In genomic region chr13:35884211-35884610, GRCh38 we compare ENCODE assay signal across 26 cellular contexts.
"Had no signal": no experiment of that assay in that cellular context is flagged by ENCODE, and none has a peak within 500 bp of the region (broad histone marks: within the 10 kb centered on the region; RNA-seq: fewer than 3 reads in every experiment).

No MANE protein-coding gene starts in this region.

- H3K4me3 ChIP-seq: adrenal gland, breast epithelium, Peyer's patch, SJSA1 had no signal

- H3K9me3 Mint-ChIP-seq: activated naive CD8-positive, alpha-beta T cell treated with anti-CD3 and anti-CD28 coated beads for 36 hours; activated T-helper 2 cell treated with anti-CD3 and anti-CD28 coated beads, Interferon-gamma antibody, Interleukin-2, Interleukin-4, amounts not matched to agents 10 μg/mL and 5 μg/mL and 100 μg/mL, durations not matched to agents 14 hours and 24 hours and 36 hours had no signal

- H3K4me1 ChIP-seq: breast epithelium, Peyer's patch had no signal

- H3K4me3 Mint-ChIP-seq: activated CD4-positive, alpha-beta memory T cell treated with anti-CD3 and anti-CD28 coated beads, Interleukin-2, amount 10 ng/mL, durations not matched to agents 7 days and 5 days; activated CD4-positive, alpha-beta T cell treated with anti-CD3 and anti-CD28 coated beads for 36 hours; activated naive CD4-positive, alpha-beta T cell treated with anti-CD3 and anti-CD28 coated beads, Interleukin-2, amount 10 ng/mL, durations not matched to agents 7 days and 5 days; activated naive CD8-positive, alpha-beta T cell treated with anti-CD3 and anti-CD28 coated beads for 36 hours; activated T-cell treated with anti-CD3 and anti-CD28 coated beads, Interleukin-2, amount 50 U/mL, for 72 hours; T-cell had no signal

- H3K27ac Mint-ChIP-seq: activated CD4-positive, alpha-beta memory T cell treated with anti-CD3 and anti-CD28 coated beads, Interleukin-2, amount 10 ng/mL, durations not matched to agents 7 days and 5 days; activated CD4-positive, alpha-beta T cell treated with anti-CD3 and anti-CD28 coated beads for 36 hours; activated naive CD4-positive, alpha-beta T cell treated with anti-CD3 and anti-CD28 coated beads, Interleukin-2, amount 10 ng/mL, durations not matched to agents 7 days and 5 days; activated naive CD8-positive, alpha-beta T cell treated with anti-CD3 and anti-CD28 coated beads for 36 hours; activated T-cell treated with anti-CD3 and anti-CD28 coated beads, Interleukin-2, amount 50 U/mL, for 72 hours; activated T-helper 2 cell treated with anti-CD3 and anti-CD28 coated beads, Interferon-gamma antibody, Interleukin-2, Interleukin-4, amounts not matched to agents 10 μg/mL and 5 μg/mL and 100 μg/mL, durations not matched to agents 14 hours and 24 hours and 36 hours; T-cell had no signal

- H3K4me1 Mint-ChIP-seq: activated CD4-positive, alpha-beta memory T cell treated with anti-CD3 and anti-CD28 coated beads, Interleukin-2, amount 10 ng/mL, durations not matched to agents 7 days and 5 days; activated CD4-positive, alpha-beta T cell treated with anti-CD3 and anti-CD28 coated beads for 36 hours; activated naive CD4-positive, alpha-beta T cell treated with anti-CD3 and anti-CD28 coated beads, Interleukin-2, amount 10 ng/mL, durations not matched to agents 7 days and 5 days; activated naive CD8-positive, alpha-beta T cell treated with anti-CD3 and anti-CD28 coated beads for 36 hours; T-cell had no signal

- H3K36me3 Mint-ChIP-seq: activated naive CD4-positive, alpha-beta T cell treated with anti-CD3 and anti-CD28 coated beads, Interleukin-2, amount 10 ng/mL, durations not matched to agents 7 days and 5 days; activated naive CD8-positive, alpha-beta T cell treated with anti-CD3 and anti-CD28 coated beads for 36 hours; T-cell had no signal

- H3K36me3 ChIP-seq: adrenal gland, breast epithelium, Peyer's patch, SJSA1 had no signal

- H3K27ac ChIP-seq: adrenal gland, Peyer's patch, RWPE1, SJSA1, VCaP had no signal

- H3K27me3 ChIP-seq: adrenal gland, breast epithelium, Peyer's patch, SJSA1 had no signal

- DNase-seq: activated CD4-positive, alpha-beta memory T cell treated with anti-CD3 and anti-CD28 coated beads, Interleukin-2, amount 10 ng/mL, durations not matched to agents 7 days and 5 days; activated CD4-positive, alpha-beta T cell treated with anti-CD3 and anti-CD28 coated beads for 36 hours; activated CD4-positive, alpha-beta T cell treated with anti-CD3 and anti-CD28 coated beads, Interleukin-2, amount 50 U/mL, for 1 hour; activated CD4-positive, CD25-positive, alpha-beta regulatory T cell; activated gamma-delta T cell treated with Interleukin-2 at 50 U/mL for 16 hours; activated naive CD4-positive, alpha-beta T cell treated with anti-CD3 and anti-CD28 coated beads, Interleukin-2, amount 10 ng/mL, durations not matched to agents 7 days and 5 days; activated naive CD8-positive, alpha-beta T cell treated with anti-CD3 and anti-CD28 coated beads for 36 hours; activated T-cell treated with anti-CD3 and anti-CD28 coated beads for 4 hours; activated T-cell treated with anti-CD3 and anti-CD28 coated beads, Interleukin-2, amount 50 U/mL, for 72 hours; adrenal gland; anterior cingulate cortex; NCI-H1048; NCI-H146; NCI-H187 treated with DMSO at 0.1 percent for 48 hours; NCI-H2081 treated with DMSO at 0.1 percent for 48 hours; NCI-H446; NCI-H524; Peyer's patch; SHP77; T-cell; T-helper 2 cell had no signal

- H3K9me3 ChIP-seq: adrenal gland, breast epithelium, Peyer's patch, SJSA1 had no signal

- H3K27me3 Mint-ChIP-seq: activated CD4-positive, alpha-beta memory T cell treated with anti-CD3 and anti-CD28 coated beads, Interleukin-2, amount 10 ng/mL, durations not matched to agents 7 days and 5 days; activated CD4-positive, alpha-beta T cell treated with anti-CD3 and anti-CD28 coated beads for 36 hours; activated naive CD4-positive, alpha-beta T cell treated with anti-CD3 and anti-CD28 coated beads, Interleukin-2, amount 10 ng/mL, durations not matched to agents 7 days and 5 days; activated naive CD8-positive, alpha-beta T cell treated with anti-CD3 and anti-CD28 coated beads for 36 hours; T-cell had no signal
